In genomic region chr21:34670962-34671348, GRCh38 we compare ENCODE assay signal across 9 cellular contexts. TPM values are rescaled to one million over a fixed set of nuclear protein-coding genes. Genes with fewer than 3 reads are reported as not detected.
DNase-seq lines count a peak whose midpoint lies in the region; ATAC-seq and TF ChIP-seq lines count a peak whose summit lies in the region.
"Had no signal": no experiment of that assay in that cellular context is flagged by ENCODE, and none has a peak within 500 bp of the region (broad histone marks: within the 10 kb centered on the region; RNA-seq: fewer than 3 reads in every experiment).

No MANE protein-coding gene starts in this region.

- CTCF ChIA-PET in activated naive CD4-positive, alpha-beta T cell treated with anti-CD3 and anti-CD28 coated beads for 36 hours (lab: Charles Lee), result interaction anchor here (0.6 to 0.7 kb wide), 4 partner anchors 17 to 1317 kb away, joined by 3 to 6 read pairs (median 4); no protein-coding TSS in a partner anchor
- CTCF ChIA-PET in OCI-LY7 (lab: Charles Lee; ENCODE audit: unreplicated experiment), result no interaction called here

- no peak for ATAC-seq in activated T-helper 17 cell treated with anti-CD3 and anti-CD28 coated beads, Interleukin-2, amount 50 U/mL, for 72 hours (replicated peaks)
- ATAC-seq in GM18861 (IDR thresholded peaks at IDR 0.05; ENCODE audit: unreplicated experiment) (no peak), GM18502 (IDR thresholded peaks at IDR 0.05; ENCODE audit: poor library complexity, unreplicated experiment) (no peak)

- H3K79me2 ChIP-seq in OCI-LY7 (ENCODE audit: insufficient read depth, low read depth, low read length), result no peaks in the 10 kb centered on the region

- H3K27me3 ChIP-seq in layer of hippocampus (ENCODE audit: control insufficient read depth, insufficient read depth, low read length) (peaks cover 27% of the 10 kb centered on the region), thyroid gland (no peaks in the 10 kb centered on the region)

- TF ChIP-seq CTCF in thyroid gland (IDR thresholded peaks at IDR 0.05), result no peak
- no peak for TF ChIP-seq CTCF in OCI-LY7 (conservative IDR thresholded peaks at IDR 0.05; ENCODE audit: low read length)

- H3K36me3 ChIP-seq in thyroid gland (no peaks in the 10 kb centered on the region), OCI-LY7 (ENCODE audit: insufficient read depth, low read length) (no peaks in the 10 kb centered on the region)
- H3K36me3 ChIP-seq: BLaER1 had no signal

- H3K4me2 ChIP-seq in OCI-LY7 (ENCODE audit: low read length), result no peak overlapping the region

- WGBS in thyroid gland, 2 donors, result 14% methylated on average over 8 of the region's 8 CpGs

- no peak for TF ChIP-seq POLR2A in thyroid gland (IDR thresholded peaks at IDR 0.05)

- peaks cover 12% of the 10 kb centered on the region for H3K4me1 Mint-ChIP-seq in activated naive CD4-positive, alpha-beta T cell treated with anti-CD3 and anti-CD28 coated beads for 36 hours (ENCODE audit: low read depth)
- H3K4me1 Mint-ChIP-seq in activated T-helper 17 cell treated with anti-CD3 and anti-CD28 coated beads, Interleukin-2, amount 50 U/mL, for 72 hours, result no peaks in the 10 kb centered on the region

- H3K27ac ChIP-seq in layer of hippocampus (ENCODE audit: low read depth, low read length), result peak overlapping the region; percentile 18
- peak overlapping the region in 2 of 3 donors; percentile 4 to 95 for H3K27ac ChIP-seq in thyroid gland
- H3K27ac ChIP-seq in OCI-LY7 (ENCODE audit: low read depth, low read length, poor library complexity, severe bottlenecking), result no peak overlapping the region
- H3K27ac ChIP-seq: BLaER1 had no signal

- peak overlapping the region in 2 of 3 donors; percentile 47 to 76 for H3K4me3 ChIP-seq in thyroid gland (replicated peaks in 1 of 3)
- no peak overlapping the region for H3K4me3 ChIP-seq in OCI-LY7 (ENCODE audit: low read depth, low read length, poor library complexity, severe bottlenecking)

- H3K9me3 Mint-ChIP-seq in activated naive CD4-positive, alpha-beta T cell treated with anti-CD3 and anti-CD28 coated beads for 36 hours, result no peaks in the 10 kb centered on the region
- H3K9me3 Mint-ChIP-seq in activated T-helper 17 cell treated with anti-CD3 and anti-CD28 coated beads, Interleukin-2, amount 50 U/mL, for 72 hours, result no peaks in the 10 kb centered on the region

- H3K9me2 ChIP-seq in OCI-LY7 (ENCODE audit: insufficient read depth, low read length), result no peaks in the 10 kb centered on the region

- H4K20me1 ChIP-seq in OCI-LY7 (ENCODE audit: insufficient read depth, low read length), result no peaks in the 10 kb centered on the region

- intact Hi-C loops in activated naive CD4-positive, alpha-beta T cell treated with anti-CD3 and anti-CD28 coated beads for 36 hours (cut with micrococcal nuclease), result no loop called here
- intact Hi-C loops in thyroid gland (cut with DNase I), result no loop called here
- intact Hi-C loops in OCI-LY7 (cut with micrococcal nuclease; ENCODE audit: unreplicated experiment), result no loop called here

- H3K27me3 Mint-ChIP-seq in activated naive CD4-positive, alpha-beta T cell treated with anti-CD3 and anti-CD28 coated beads for 36 hours (ENCODE audit: low read depth), result peaks cover 49% of the 10 kb centered on the region
- H3K27me3 Mint-ChIP-seq in activated T-helper 17 cell treated with anti-CD3 and anti-CD28 coated beads, Interleukin-2, amount 50 U/mL, for 72 hours, result peaks cover 39% of the 10 kb centered on the region

- POLR2A ChIA-PET in OCI-LY7 (lab: Charles Lee), result no interaction called here

- no peak overlapping the region for H2AFZ ChIP-seq in OCI-LY7 (ENCODE audit: low read length)

- H3K27ac Mint-ChIP-seq in activated naive CD4-positive, alpha-beta T cell treated with anti-CD3 and anti-CD28 coated beads for 36 hours, result no peak overlapping the region
- no peak overlapping the region for H3K27ac Mint-ChIP-seq in activated T-helper 17 cell treated with anti-CD3 and anti-CD28 coated beads, Interleukin-2, amount 50 U/mL, for 72 hours

- H3K4me3 Mint-ChIP-seq in activated naive CD4-positive, alpha-beta T cell treated with anti-CD3 and anti-CD28 coated beads for 36 hours, result peak overlapping the region; percentile 51
- H3K4me3 Mint-ChIP-seq in activated T-helper 17 cell treated with anti-CD3 and anti-CD28 coated beads, Interleukin-2, amount 50 U/mL, for 72 hours, result peak overlapping the region; percentile 27

- DNase-seq in activated naive CD4-positive, alpha-beta T cell treated with anti-CD3 and anti-CD28 coated beads for 36 hours, result no peak
- no peak for DNase-seq in activated naive CD4-positive, alpha-beta T cell (lab: John Stamatoyannopoulos, UW)
- DNase-seq in thyroid gland (no peak), OCI-LY7 (ENCODE audit: low spot score) (no peak)

- BruUV-seq in OCI-LY7 (replicated peaks; lab: Mats Ljungman, UMichigan), result no TSS peak

- H3K36me3 Mint-ChIP-seq in activated naive CD4-positive, alpha-beta T cell treated with anti-CD3 and anti-CD28 coated beads for 36 hours (ENCODE audit: low read depth), result no peaks in the 10 kb centered on the region
- H3K36me3 Mint-ChIP-seq in activated T-helper 17 cell treated with anti-CD3 and anti-CD28 coated beads, Interleukin-2, amount 50 U/mL, for 72 hours (ENCODE audit: low read depth), result no peaks in the 10 kb centered on the region

- H3K9me3 ChIP-seq in thyroid gland (no peaks in the 10 kb centered on the region), OCI-LY7 (ENCODE audit: low read length) (no peaks in the 10 kb centered on the region)

- H3K4me1 ChIP-seq in thyroid gland (peaks cover 10 to 12% of the 10 kb centered on the region in 2 donors), OCI-LY7 (ENCODE audit: insufficient read depth, low read length, poor library complexity, severe bottlenecking) (no peaks in the 10 kb centered on the region)

RNA-seq across cellular contexts. Expression of gene CLIC6, which starts 2.2 kb away (rescaled TPM):
- total RNA-seq in activated naive CD4-positive, alpha-beta T cell treated with anti-CD3 and anti-CD28 coated beads for 36 hours, result under 1 TPM; 0.10 to 0.12 TPM
- under 1 TPM; 0.11 to 0.13 TPM for total RNA-seq in activated T-helper 17 cell treated with anti-CD3 and anti-CD28 coated beads, Interleukin-2, amount 50 U/mL, for 72 hours
- 10 to 100 TPM in 2 of 4 donors, 1 to 10 TPM in 2; 3.9 to 23.9 (median 8.0) TPM for total RNA-seq in thyroid gland
- total RNA-seq in OCI-LY7 (2014; rRNA removed; shearing (Covaris generic)), result not detected in 2 replicates
- not detected in 2 replicates for total RNA-seq in OCI-LY7 (2022)

RNA-seq across cellular contexts. Expression of gene RCAN1, which starts 56.0 kb away (rescaled TPM):
- 1 to 10 TPM; 2.3 to 2.9 TPM for total RNA-seq in activated naive CD4-positive, alpha-beta T cell treated with anti-CD3 and anti-CD28 coated beads for 36 hours
- 1 to 10 TPM; 4.9 to 6.3 TPM for total RNA-seq in activated T-helper 17 cell treated with anti-CD3 and anti-CD28 coated beads, Interleukin-2, amount 50 U/mL, for 72 hours
- total RNA-seq in thyroid gland (10 to 100 TPM; 24.5 to 32.7 (median 29.0) TPM), OCI-LY7 (2022) (8.0 and 8.9 TPM in 2 replicates)
- total RNA-seq in OCI-LY7 (2014; rRNA removed; shearing (Covaris generic)), result 2.8 and 6.8 TPM in 2 replicates

Comparison
In these comparisons a context has a peak if more than half of its experiments do, and no peak if none do; other contexts are left out.
1. RNA of gene CLIC6, which starts 2.2 kb away (total RNA-seq): 3.9 to 23.9 TPM in thyroid gland; 0.11 to 0.13 TPM in activated T-helper 17 cell treated with anti-CD3 and anti-CD28 coated beads, Interleukin-2, amount 50 U/mL, for 72 hours, 0.10 to 0.12 TPM in activated naive CD4-positive, alpha-beta T cell treated with anti-CD3 and anti-CD28 coated beads for 36 hours and not detected in OCI-LY7; every median in the first group is over 4 times any median in the second.